Comparison of ENCODE assay signal across 8 cellular contexts in the genomic region with DNA sequence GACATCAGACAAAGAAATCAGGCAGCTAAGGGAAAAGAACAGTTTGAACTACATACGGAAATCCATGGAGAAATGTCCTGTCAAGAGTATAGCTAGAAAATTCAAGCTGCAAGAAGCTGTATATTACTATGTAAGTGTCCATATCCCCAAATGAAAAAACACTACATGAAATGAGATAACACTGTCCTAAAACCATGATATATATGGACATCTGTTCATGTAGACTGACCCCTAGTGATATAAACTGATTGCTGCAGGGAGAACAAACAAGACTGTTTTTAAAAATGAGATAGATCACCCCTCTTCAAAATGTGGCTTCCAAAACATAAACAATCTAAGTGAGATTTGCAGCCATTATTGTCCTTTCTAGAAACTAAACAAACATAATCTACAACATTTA.
DNase-seq lines count a peak whose midpoint lies in the region; ATAC-seq and TF ChIP-seq lines count a peak whose summit lies in the region.

No MANE protein-coding gene starts in this region.

- peak; percentile 55 for TF ChIP-seq CTCF in epithelial cell of proximal tubule (conservative IDR thresholded peaks at IDR 0.05; ENCODE audit: low read depth, low read length)

- ATAC-seq in GM18520 (IDR thresholded peaks at IDR 0.05; ENCODE audit: unreplicated experiment) (no peak), HG03135 (IDR thresholded peaks at IDR 0.05; ENCODE audit: unreplicated experiment) (no peak)

- H3K4me3 ChIP-seq in epithelial cell of proximal tubule (ENCODE audit: low read depth, low read length) = no peak overlapping the region

- peak; percentile 0 for DNase-seq in NCI-H2196 (lab: John Stamatoyannopoulos, UW; ENCODE audit: unreplicated experiment)
- no peak for DNase-seq in NCI-H2196 treated with DMSO at 0.1 percent for 48 hours (lab: John Stamatoyannopoulos, UW; ENCODE audit: unreplicated experiment)
- peak; percentile 39 for DNase-seq in NCI-H82 treated with DMSO at 0.1 percent for 48 hours (lab: John Stamatoyannopoulos, UW; ENCODE audit: unreplicated experiment)
- no peak for DNase-seq in epithelial cell of proximal tubule (ENCODE audit: low read depth)
- peak; percentile 51 for DNase-seq in superior temporal gyrus (ENCODE audit: extremely low spot score)
- no peak for DNase-seq in NCI-H2081 treated with DMSO at 0.1 percent for 48 hours (lab: John Stamatoyannopoulos, UW)

Comparison
In these comparisons a context has a peak if more than half of its experiments do, and no peak if none do; other contexts are left out.
1. DNase-seq: peak in NCI-H2196 (single experiment), NCI-H82 treated with DMSO at 0.1 percent for 48 hours (single experiment) and superior temporal gyrus (single experiment); none in NCI-H2196 treated with DMSO at 0.1 percent for 48 hours (single experiment), epithelial cell of proximal tubule (single experiment) and NCI-H2081 treated with DMSO at 0.1 percent for 48 hours (single experiment).